ENCODE assay signal across 23 cellular contexts in genomic region chr4:157315968-157316367, GRCh38.
"Had no signal": no experiment of that assay in that cellular context is flagged by ENCODE, and none has a peak within 500 bp of the region (broad histone marks: within the 10 kb centered on the region; RNA-seq: fewer than 3 reads in every experiment).

No MANE protein-coding gene starts in this region.

- H3K9me3 Mint-ChIP-seq: activated T-helper 1 cell treated with anti-CD3 and anti-CD28 coated beads, Interleukin-12 subunit alpha, Interleukin-12 subunit beta, Interleukin-2, Interleukin-4 antibody, amounts not matched to agents 30 ng/mL and 10 ng/mL and 1 ng/mL, durations not matched to agents 14 hours and 24 hours and 36 hours; dendritic cell treated with granulocyte-macrophage colony-stimulating factor and Interleukin-4, amounts not matched to agents 40 ng/mL and 50 ng/mL, for 4 days; endodermal cell; mesothelial cell of epicardium; neural crest cell had no signal

- H3K27ac Mint-ChIP-seq: activated T-helper 1 cell treated with anti-CD3 and anti-CD28 coated beads, Interleukin-12 subunit alpha, Interleukin-12 subunit beta, Interleukin-2, Interleukin-4 antibody, amounts not matched to agents 30 ng/mL and 10 ng/mL and 1 ng/mL, durations not matched to agents 14 hours and 24 hours and 36 hours; dendritic cell treated with granulocyte-macrophage colony-stimulating factor and Interleukin-4, amounts not matched to agents 40 ng/mL and 50 ng/mL, for 4 days; endodermal cell; mesothelial cell of epicardium; naive thymus-derived CD4-positive, alpha-beta T cell had no signal

- H3K4me1 Mint-ChIP-seq: endodermal cell; mesothelial cell of epicardium; naive thymus-derived CD4-positive, alpha-beta T cell had no signal

- ATAC-seq: gastroesophageal sphincter; left colon; naive thymus-derived CD4-positive, alpha-beta T cell had no signal

- H3K9me3 ChIP-seq: esophagus muscularis mucosa, gastroesophageal sphincter, right atrium auricular region, spleen, tibial nerve had no signal

- H3K4me3 ChIP-seq: esophagus muscularis mucosa, gastroesophageal sphincter, right atrium auricular region, spleen, tibial nerve had no signal

- DNase-seq: activated CD4-positive, alpha-beta T cell treated with anti-CD3 and anti-CD28 coated beads for 4 hours; activated CD4-positive, alpha-beta T cell treated with anti-CD3 and anti-CD28 coated beads, Interleukin-2, amount 50 U/mL, for 4 hours; activated gamma-delta T cell; activated naive CD4-positive, alpha-beta T cell treated with anti-CD3 and anti-CD28 coated beads, Interleukin-2, amount 50 U/mL, for 16 hours; amniotic stem cell; central memory CD4-positive, alpha-beta T cell; endodermal cell; hippocampal formation; kidney; left colon; naive thymus-derived CD4-positive, alpha-beta T cell; occipital lobe; spleen; stimulated activated naive CD4-positive, alpha-beta T cell treated with Interleukin-2 at 50 U/mL for 16 hours had no signal

- H3K9ac ChIP-seq: parathyroid adenoma had no signal

- H3K4me1 ChIP-seq: esophagus muscularis mucosa, gastroesophageal sphincter, parathyroid adenoma, right atrium auricular region, spleen, tibial nerve had no signal

- H3K36me3 Mint-ChIP-seq: mesothelial cell of epicardium; naive thymus-derived CD4-positive, alpha-beta T cell had no signal

- H3K27me3 Mint-ChIP-seq: dendritic cell treated with granulocyte-macrophage colony-stimulating factor and Interleukin-4, amounts not matched to agents 40 ng/mL and 50 ng/mL, for 4 days; naive thymus-derived CD4-positive, alpha-beta T cell had no signal

- H3K36me3 ChIP-seq: esophagus muscularis mucosa, gastroesophageal sphincter, right atrium auricular region, spleen, tibial nerve had no signal

- H3K4me3 Mint-ChIP-seq: activated T-helper 1 cell treated with anti-CD3 and anti-CD28 coated beads, Interleukin-12 subunit alpha, Interleukin-12 subunit beta, Interleukin-2, Interleukin-4 antibody, amounts not matched to agents 30 ng/mL and 10 ng/mL and 1 ng/mL, durations not matched to agents 14 hours and 24 hours and 36 hours; dendritic cell treated with granulocyte-macrophage colony-stimulating factor and Interleukin-4, amounts not matched to agents 40 ng/mL and 50 ng/mL, for 4 days; endodermal cell; mesothelial cell of epicardium; naive thymus-derived CD4-positive, alpha-beta T cell; neural crest cell had no signal

- H3K27ac ChIP-seq: esophagus muscularis mucosa, gastroesophageal sphincter, parathyroid adenoma, right atrium auricular region, spleen, tibial nerve had no signal

- H3K27me3 ChIP-seq: esophagus muscularis mucosa, gastroesophageal sphincter, right atrium auricular region, spleen, tibial nerve had no signal
